Comparison of ENCODE assay signal across 22 cellular contexts in the genomic region with DNA sequence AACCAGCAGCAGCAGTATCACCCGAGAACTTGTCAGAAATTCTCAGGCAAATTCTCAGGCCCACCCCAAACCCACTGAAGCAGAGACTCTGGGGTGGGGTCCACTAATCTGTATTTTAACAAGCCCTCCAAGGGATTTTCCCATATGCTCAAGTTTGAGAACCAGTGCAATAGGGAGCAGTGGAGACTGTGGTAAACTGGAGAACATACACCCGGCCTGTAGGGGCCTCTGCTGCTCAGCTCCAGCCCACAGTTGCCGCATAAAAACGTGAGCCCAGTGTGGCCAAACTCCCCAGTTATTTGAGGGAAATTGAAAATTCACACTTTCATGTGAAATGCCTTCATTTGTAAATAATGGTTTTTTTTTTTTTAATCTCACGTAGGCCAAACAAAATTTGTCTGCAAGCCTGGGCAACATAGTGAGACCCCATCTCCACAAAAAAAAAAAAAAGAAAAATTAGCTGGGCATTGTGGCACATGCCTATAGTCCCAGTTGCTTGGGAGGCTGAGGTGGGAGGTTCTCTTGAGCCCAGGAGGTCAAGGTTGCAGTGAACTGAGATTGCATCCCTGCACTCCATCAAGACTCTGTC.
DNase-seq lines count a peak whose midpoint lies in the region; ATAC-seq, FAIRE-seq and TF ChIP-seq lines count a peak whose summit lies in the region.
"Had no signal": no experiment of that assay in that cellular context is flagged by ENCODE, and none has a peak within 500 bp of the region (broad histone marks: within the 10 kb centered on the region; RNA-seq: fewer than 3 reads in every experiment).

No MANE protein-coding gene starts in this region.

- no peak overlapping the region for H2AK5ac ChIP-seq in H9 (ENCODE audit: insufficient read length, low read length)

- peaks cover 46% of the 10 kb centered on the region for H3K4me1 ChIP-seq in A549
- H3K4me1 ChIP-seq in H9 (ENCODE audit: insufficient read depth, low read length) = peaks cover 3% of the 10 kb centered on the region; the same call in 1 of the 2 replicates

- H2AFZ ChIP-seq in H9 (ENCODE audit: low read length) = no peak overlapping the region

- no peak overlapping the region for H2BK20ac ChIP-seq in H9 (ENCODE audit: low read depth, low read length, poor library complexity, severe bottlenecking)

- ATAC-seq in A549 (no peak), HG02970 (IDR thresholded peaks at IDR 0.05; ENCODE audit: low FRiP score, unreplicated experiment) (no peak)
- ATAC-seq: naive thymus-derived CD4-positive, alpha-beta T cell had no signal

- peaks cover 13% of the 10 kb centered on the region for H3K23me2 ChIP-seq in H9 (ENCODE audit: insufficient read length, low read depth, low read length, poor library complexity, severe bottlenecking)

- H3K14ac ChIP-seq in H9 (ENCODE audit: insufficient read depth, low read length) = no peak overlapping the region

- H3K27me3 Mint-ChIP-seq in H9 (ENCODE audit: low read depth) (peaks cover 11% of the 10 kb centered on the region), brain (no peaks in the 10 kb centered on the region), nephron (ENCODE audit: low read depth) (peaks cover 4% of the 10 kb centered on the region)
- H3K27me3 Mint-ChIP-seq: activated naive CD4-positive, alpha-beta T cell treated with anti-CD3 and anti-CD28 coated beads, Interleukin-2, amount 50 U/mL, for 24 hours; CD4-positive, alpha-beta T cell had no signal

- H3K9ac ChIP-seq in H9 (ENCODE audit: extremely low read depth, insufficient read length, low read length) = no peak overlapping the region

- no peak for TF ChIP-seq CTCF in A549 (IDR thresholded peaks at IDR 0.05)
- TF ChIP-seq CTCF in H9 (conservative IDR thresholded peaks at IDR 0.05) = peak; percentile 21; the same call in 1 of the 3 replicates
- no peak for TF ChIP-seq CTCF in brain (conservative IDR thresholded peaks at IDR 0.05)
- TF ChIP-seq CTCF in nephron (IDR thresholded peaks at IDR 0.05; ENCODE audit: unreplicated experiment in 3 of 3) = no peak

- no peak overlapping the region for H2BK5ac ChIP-seq in H9 (ENCODE audit: insufficient read length, low read length)

- no peak overlapping the region for H3K56ac ChIP-seq in H9 (ENCODE audit: insufficient read length, low read depth, low read length)

- in situ Hi-C loops in G401 (cut with HindIII; ENCODE audit: low sequenced_read_pairs) = no loop called here

- H3K4me2 ChIP-seq in A549 = no peak overlapping the region
- H3K4me2 ChIP-seq in H9 (ENCODE audit: insufficient read depth, insufficient read length, low read length) = no peak overlapping the region

- no peak overlapping the region for H3T11ph ChIP-seq in H9 (ENCODE audit: low read length)

- no peak overlapping the region for H3K4me3 ChIP-seq in A549

- no peak overlapping the region for H2BK12ac ChIP-seq in H9 (ENCODE audit: insufficient read length, low read depth, low read length)

- H3K27ac Mint-ChIP-seq in H9 (no peak overlapping the region), brain (peak overlapping the region in 4 of 5 experiments; percentile 41 to 100 (median 82)), nephron (peak overlapping the region; percentile 48 to 100 (median 68))
- H3K27ac Mint-ChIP-seq: activated naive CD4-positive, alpha-beta T cell treated with anti-CD3 and anti-CD28 coated beads, Interleukin-2, amount 50 U/mL, for 24 hours; CD4-positive, alpha-beta T cell; T-helper 1 cell treated with Interleukin-12 subunit alpha and Interleukin-12 subunit beta and Interleukin-4 antibody, amounts not matched to agents 30 μg/mL and 1 μg/mL, for 36 hours had no signal

- 92% methylated on average over 5 of the region's 5 CpGs for WGBS in A549 (ENCODE audit: missing lambda C conversion rate)
- WGBS in H9 (ENCODE audit: extremely low coverage, insufficient read length, low lambda C conversion rate) = no CpG with 5 or more reads among the region's 5 CpGs

- no peak overlapping the region for H3K18ac ChIP-seq in H9 (ENCODE audit: insufficient read length, low read depth, low read length)

- no peak for TF ChIP-seq EP300 in A549 (IDR thresholded peaks at IDR 0.05)

- no peak overlapping the region for H3K4ac ChIP-seq in H9 (ENCODE audit: low read depth, low read length)

- no peak overlapping the region for H2BK15ac ChIP-seq in H9 (ENCODE audit: low read depth, low read length)

- H3K4me1 Mint-ChIP-seq in H9 (peaks cover 36 to 38% of the 10 kb centered on the region in 2 experiments), brain (peaks cover 55% of the 10 kb centered on the region), nephron (peaks cover 33% of the 10 kb centered on the region)

- H3K9me3 Mint-ChIP-seq in H9 (no peaks in the 10 kb centered on the region), brain (peaks cover 0 to 2% (median 0%) of the 10 kb centered on the region in 5 experiments), nephron (no peaks in the 10 kb centered on the region)
- H3K9me3 Mint-ChIP-seq: activated naive CD4-positive, alpha-beta T cell treated with anti-CD3 and anti-CD28 coated beads, Interleukin-2, amount 50 U/mL, for 24 hours; CD4-positive, alpha-beta T cell; naive thymus-derived CD4-positive, alpha-beta T cell; T-helper 1 cell treated with Interleukin-12 subunit alpha and Interleukin-12 subunit beta and Interleukin-4 antibody, amounts not matched to agents 30 μg/mL and 1 μg/mL, for 36 hours had no signal

- POLR2A ChIA-PET in A549 (lab: Yijun Ruan, JAX) = no interaction called here

- H4K8ac ChIP-seq in H9 (replicated peaks; ENCODE audit: insufficient read length, low read depth, low read length) = no peak overlapping the region

- no peaks in the 10 kb centered on the region for H3K79me2 ChIP-seq in H9 (ENCODE audit: insufficient read depth, low read length)

- H4K20me1 ChIP-seq in H9 (ENCODE audit: control insufficient read depth, insufficient read depth, insufficient read length) = no peaks in the 10 kb centered on the region

- H2BK120ac ChIP-seq in H9 (ENCODE audit: low read depth, low read length, poor library complexity, severe bottlenecking) = no peak overlapping the region

- H4K91ac ChIP-seq in H9 (ENCODE audit: insufficient read length, low read depth, low read length) = no peak overlapping the region

- no peaks in the 10 kb centered on the region for H3K9me3 ChIP-seq in A549
- H3K9me3 ChIP-seq in H9 (ENCODE audit: control insufficient read depth, low read depth, low read length) = no peaks in the 10 kb centered on the region

- no peak for FAIRE-seq in A549 (lab: Jason Lieb, UNC)
- FAIRE-seq: keratinocyte, urothelium cell line had no signal

- no peaks in the 10 kb centered on the region; a peak in 1 of 7 replicates for H3K36me3 Mint-ChIP-seq in H9 (ENCODE audit: insufficient read depth in 1 of 3, low read depth in 3 of 3)
- H3K36me3 Mint-ChIP-seq in brain = no peaks in the 10 kb centered on the region
- no peaks in the 10 kb centered on the region for H3K36me3 Mint-ChIP-seq in nephron (ENCODE audit: low read depth)
- H3K36me3 Mint-ChIP-seq: activated naive CD4-positive, alpha-beta T cell treated with anti-CD3 and anti-CD28 coated beads, Interleukin-2, amount 50 U/mL, for 24 hours; naive thymus-derived CD4-positive, alpha-beta T cell had no signal

- DNase-seq in A549 (ENCODE audit: low read depth in 1 of 2, low spot score in 1 of 2) = no peak
- no peak for DNase-seq in H9
- DNase-seq in effector CD8-positive, alpha-beta T cell (lab: John Stamatoyannopoulos, UW) = no peak
- no peak for DNase-seq in NCI-H128 (lab: John Stamatoyannopoulos, UW; ENCODE audit: unreplicated experiment)
- DNase-seq in G401 (ENCODE audit: low spot score) = no peak
- DNase-seq: activated CD4-positive, alpha-beta T cell treated with anti-CD3 and anti-CD28 coated beads, Interleukin-2, amount 50 U/mL, for 4 hours; CD4-positive, alpha-beta T cell; cortex of kidney; DMS153; foreskin fibroblast; Kasumi-1; mammary epithelial cell; naive thymus-derived CD4-positive, alpha-beta T cell; NCI-H1417; stimulated activated CD4-positive, alpha-beta T cell treated with anti-CD3 and anti-CD28 coated beads, Interleukin-2, amount 100 ng/mL, for 48 hours had no signal

- H3K23ac ChIP-seq in H9 (ENCODE audit: insufficient read length, low read depth, low read length) = no peak overlapping the region

- H3K79me1 ChIP-seq in H9 (ENCODE audit: insufficient read depth, low read depth, low read length, poor library complexity, severe bottlenecking) = no peaks in the 10 kb centered on the region

- CTCF ChIA-PET in A549 (lab: Yijun Ruan, JAX) = interaction anchor here (0.6 to 2.1 kb wide), 4 partner anchors 17 to 367 kb away, joined by 3 to 8 read pairs (median 3); no protein-coding TSS in a partner anchor

- H3K27ac ChIP-seq in A549 = peak overlapping the region; percentile 96; a peak in 5 of 6 replicates
- H3K27ac ChIP-seq in H9 (ENCODE audit: insufficient read length, low read depth, low read length) = no peak overlapping the region

- TF ChIP-seq POLR2A in A549 (IDR thresholded peaks at IDR 0.05; ENCODE audit: low read length) = no peak

- H3K27me3 ChIP-seq in H9 (ENCODE audit: insufficient read depth, low read length) = no peaks in the 10 kb centered on the region

- no peak overlapping the region for H4K5ac ChIP-seq in H9 (ENCODE audit: insufficient read length, low read depth, low read length)

- no peak overlapping the region for H3K4me3 Mint-ChIP-seq in H9
- no peak overlapping the region for H3K4me3 Mint-ChIP-seq in brain
- peak overlapping the region in 1 of 3 experiments; percentile 15 for H3K4me3 Mint-ChIP-seq in nephron
- H3K4me3 Mint-ChIP-seq: activated naive CD4-positive, alpha-beta T cell treated with anti-CD3 and anti-CD28 coated beads, Interleukin-2, amount 50 U/mL, for 24 hours; T-helper 1 cell treated with Interleukin-12 subunit alpha and Interleukin-12 subunit beta and Interleukin-4 antibody, amounts not matched to agents 30 μg/mL and 1 μg/mL, for 36 hours had no signal

- TF ChIP-seq RAD21 in A549 (conservative IDR thresholded peaks at IDR 0.05 in 1 of 2, IDR thresholded peaks at IDR 0.05 in 1 of 2) = no peak

TF ChIP-seq in A549, 52 proteins besides CTCF, POLR2A, EP300 and RAD21:
- TF ChIP-seq JUN (IDR thresholded peaks at IDR 0.05) (no peak), ZFP36 (IDR thresholded peaks at IDR 0.05; ENCODE audit: borderline replicate concordance, partially characterized antibody) (peak; percentile 76)

Comparison
In these comparisons a context has a peak if more than half of its experiments do, and no peak if none do; other contexts are left out.
1. H3K27ac Mint-ChIP-seq: peak in brain (4 of 5) and nephron (3 of 3); none in H9 (0 of 3).